8 cellular contexts compared by ENCODE assay signal in genomic region chr6:21666788-21667681, GRCh38.
DNase-seq lines count a peak whose midpoint lies in the region; ATAC-seq, FAIRE-seq and TF ChIP-seq lines count a peak whose summit lies in the region.

No MANE protein-coding gene starts in this region.

- no TSS peak for BruUV-seq in HepG2 (replicated peaks; lab: Mats Ljungman, UMichigan)

- H3K4me1 Mint-ChIP-seq in dendritic cell treated with granulocyte-macrophage colony-stimulating factor and Interleukin-4, amounts not matched to agents 40 ng/mL and 50 ng/mL, for 4 days (ENCODE audit: low read depth): peaks cover 36% of the 10 kb centered on the region

- H3K36me3 ChIP-seq in ACC112 (ENCODE audit: insufficient read depth, low read length): no peaks in the 10 kb centered on the region
- H3K36me3 ChIP-seq in muscle layer of duodenum (ENCODE audit: control insufficient read depth in 1 of 2, insufficient read depth in 2 of 2, low read length in 2 of 2): no peaks in the 10 kb centered on the region
- no peaks in the 10 kb centered on the region for H3K36me3 ChIP-seq in HepG2 (replicated peaks in 1 of 2; ENCODE audit: control insufficient read depth in 1 of 2, insufficient read depth in 2 of 2, low read length in 2 of 2)

- ATAC-seq in GM18520 (IDR thresholded peaks at IDR 0.05; ENCODE audit: unreplicated experiment) (no peak), HepG2 (no peak)

- H3K27me3 ChIP-seq in ACC112 (ENCODE audit: insufficient read depth, low read length) (peaks cover 50% of the 10 kb centered on the region), muscle layer of duodenum (ENCODE audit: low read depth, low read length) (peaks cover 27% of the 10 kb centered on the region), HepG2 (ENCODE audit: control insufficient read depth in 1 of 2, insufficient read depth in 2 of 2, low read length in 2 of 2) (peaks cover 16 to 49% of the 10 kb centered on the region in 2 experiments)

- H3K4me1 ChIP-seq in ACC112 (ENCODE audit: control insufficient read depth, insufficient read depth, low read length, unreplicated experiment) (no peaks in the 10 kb centered on the region), muscle layer of duodenum (ENCODE audit: control insufficient read depth in 1 of 2, insufficient read depth in 2 of 2, low read length in 2 of 2) (peaks cover 0 to 32% of the 10 kb centered on the region in 2 donors), HepG2 (ENCODE audit: insufficient read depth, low read length) (no peaks in the 10 kb centered on the region)

- H3K79me2 ChIP-seq in ACC112 (ENCODE audit: control insufficient read depth, insufficient read depth, low read length, unreplicated experiment) (no peaks in the 10 kb centered on the region), HepG2 (ENCODE audit: insufficient read depth, low read length) (no peaks in the 10 kb centered on the region)

- peaks cover 66% of the 10 kb centered on the region for H3K27me3 Mint-ChIP-seq in dendritic cell treated with granulocyte-macrophage colony-stimulating factor and Interleukin-4, amounts not matched to agents 40 ng/mL and 50 ng/mL, for 4 days

- no peak for TF ChIP-seq EP300 in HepG2 (IDR thresholded peaks at IDR 0.05; ENCODE audit: low read depth in 2 of 2, low read length in 2 of 2)
- no peak for TF ChIP-seq EP300 in HepG2 (CRISPR knock-in tag; IDR thresholded peaks at IDR 0.05; ENCODE audit: borderline replicate concordance)

- no peak overlapping the region for H3K9ac ChIP-seq in HepG2 (ENCODE audit: insufficient read depth, low read depth, low read length)

- CTCF ChIA-PET in HepG2 (lab: Yijun Ruan, JAX; ENCODE audit: low intra/inter-chr PET ratio, low total read pairs): no interaction called here
- CTCF ChIA-PET in RWPE1 (lab: Yijun Ruan, JAX): interaction anchor here (0.6 kb wide), 1 partner anchor 800 kb away, joined by 3 read pairs; no protein-coding TSS in a partner anchor

- TF ChIP-seq RAD21 in HepG2 (CRISPR knock-in tag; IDR thresholded peaks at IDR 0.05): no peak

- H4K20me1 ChIP-seq in HepG2 (ENCODE audit: insufficient read depth, low read length): no peaks in the 10 kb centered on the region; the same call in 1 of the 2 replicates

- H3K9me3 ChIP-seq in muscle layer of duodenum (ENCODE audit: control insufficient read depth in 1 of 2, low read length in 2 of 2) (no peaks in the 10 kb centered on the region), HepG2 (ENCODE audit: low read length) (no peaks in the 10 kb centered on the region)

- H3K4me3 Mint-ChIP-seq in dendritic cell treated with granulocyte-macrophage colony-stimulating factor and Interleukin-4, amounts not matched to agents 40 ng/mL and 50 ng/mL, for 4 days: peak overlapping the region; percentile 61

- in situ Hi-C loops in HepG2 (cut with HindIII; ENCODE audit: extremely low pct_ligation_motif_present, low pct_unique_long_range_greater_than_20kb): no loop called here

- WGBS in HepG2 (ENCODE audit: low lambda C conversion rate): 66% methylated on average over 29 of the region's 29 CpGs

- H3K4me2 ChIP-seq in HepG2 (ENCODE audit: low read depth, low read length): no peak overlapping the region

- POLR2A ChIA-PET in HepG2 (lab: Yijun Ruan, JAX) (no interaction called here), RWPE1 (lab: Yijun Ruan, JAX; ENCODE audit: low non-redundant PET) (no interaction called here)

- TF ChIP-seq POLR2A in HepG2 (IDR thresholded peaks at IDR 0.05; ENCODE audit: insufficient read depth in 1 of 2, low read depth in 2 of 2, low read length in 2 of 2): no peak

- TF ChIP-seq CTCF in HepG2 (CRISPR knock-in tag; IDR thresholded peaks at IDR 0.05) (no peak), RWPE1 (conservative IDR thresholded peaks at IDR 0.05; ENCODE audit: low read depth) (no peak)

- H3K4me3 ChIP-seq in ACC112 (ENCODE audit: low read depth, low read length) (peak overlapping the region; percentile 78), muscle layer of duodenum (ENCODE audit: low read depth in 1 of 2, low read length in 2 of 2) (peak overlapping the region; percentile 62 to 75), HepG2 (replicated peaks in 1 of 3; ENCODE audit: insufficient read depth in 1 of 3, low read depth in 2 of 3, low read length in 3 of 3) (no peak overlapping the region)
- peak overlapping the region; percentile 90 for H3K4me3 ChIP-seq in Jurkat, Clone E6-1 (ENCODE audit: low read length)

- intact Hi-C loops in dendritic cell treated with granulocyte-macrophage colony-stimulating factor and Interleukin-4, amounts not matched to agents 40 ng/mL and 50 ng/mL, for 4 days (cut with micrococcal nuclease): no loop called here
- intact Hi-C loops in HepG2 (cut with micrococcal nuclease; ENCODE audit: unreplicated experiment): no loop called here

- no peak overlapping the region for H3K27ac ChIP-seq in ACC112 (ENCODE audit: low read depth, low read length)
- H3K27ac ChIP-seq in muscle layer of duodenum (ENCODE audit: low read length): peak overlapping the region; percentile 16
- no peak overlapping the region for H3K27ac ChIP-seq in HepG2 (ENCODE audit: extremely low read length, insufficient read depth, low read length)
- no peak overlapping the region for H3K27ac ChIP-seq in RWPE1

- no peaks in the 10 kb centered on the region for H3K9me3 Mint-ChIP-seq in dendritic cell treated with granulocyte-macrophage colony-stimulating factor and Interleukin-4, amounts not matched to agents 40 ng/mL and 50 ng/mL, for 4 days

- no peak for DNase-seq in Jurkat, Clone E6-1 (ENCODE audit: low read depth, low spot score)
- DNase-seq in activated CD4-positive, CD25-positive, alpha-beta regulatory T cell treated with anti-CD3 and anti-CD28 coated beads, Interleukin-2, amount 50 U/mL, for 72 hours: no peak
- DNase-seq in HepG2 (ENCODE audit: low spot score) (no peak), RWPE1 (ENCODE audit: low spot score) (no peak)

- H3K36me3 Mint-ChIP-seq in dendritic cell treated with granulocyte-macrophage colony-stimulating factor and Interleukin-4, amounts not matched to agents 40 ng/mL and 50 ng/mL, for 4 days (ENCODE audit: low read depth): no peaks in the 10 kb centered on the region

- H2AFZ ChIP-seq in ACC112 (ENCODE audit: low read length, unreplicated experiment) (peak overlapping the region; percentile 67), HepG2 (ENCODE audit: low read length) (no peak overlapping the region)

- no peak overlapping the region for H3K27ac Mint-ChIP-seq in dendritic cell treated with granulocyte-macrophage colony-stimulating factor and Interleukin-4, amounts not matched to agents 40 ng/mL and 50 ng/mL, for 4 days

- FAIRE-seq in HepG2 (lab: Jason Lieb, UNC): no peak

TF ChIP-seq in HepG2, 621 proteins besides CTCF, POLR2A, EP300 and RAD21:
- no peak for TF ChIP-seq PBX2 (CRISPR knock-in tag; IDR thresholded peaks at IDR 0.05)

Comparison
In these comparisons a context has a peak if more than half of its experiments do, and no peak if none do; other contexts are left out.
1. H3K4me3 ChIP-seq: peak in ACC112 (single experiment), Jurkat, Clone E6-1 (single experiment) and muscle layer of duodenum (2 of 2); none in HepG2 (0 of 3).